8 cellular contexts compared by ENCODE assay signal in the genomic region with DNA sequence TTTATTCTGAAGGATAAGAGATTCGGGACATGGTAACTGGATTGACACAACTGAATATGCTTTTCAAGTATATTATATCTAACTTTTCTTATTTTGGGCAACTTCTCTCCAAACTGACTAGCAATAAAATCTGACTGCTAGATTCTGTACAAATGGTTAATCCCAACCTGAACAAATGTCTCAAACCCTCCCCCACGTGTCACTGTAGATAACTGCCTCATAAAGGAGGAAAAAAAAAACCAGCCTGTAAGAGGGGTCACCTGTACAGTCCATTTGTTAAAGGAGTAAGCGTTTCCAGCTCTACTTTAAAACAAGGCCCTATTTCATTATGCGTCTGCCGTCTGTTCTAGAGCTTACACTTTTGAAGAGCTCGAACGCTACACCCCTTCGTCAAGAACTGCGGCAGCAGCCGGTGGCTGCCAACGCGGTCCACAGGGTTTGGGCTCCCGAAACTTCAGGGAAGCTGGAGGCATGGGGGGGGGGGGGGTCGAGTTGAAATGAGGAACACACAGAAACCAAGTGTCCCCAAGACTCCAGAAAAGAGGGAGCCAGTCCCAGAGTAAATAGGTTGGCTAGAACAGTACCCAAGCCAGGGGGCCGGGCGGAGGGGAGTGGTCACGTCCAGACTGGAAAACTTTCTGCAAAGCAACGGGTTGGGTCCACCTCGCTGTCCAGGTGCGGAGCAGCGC. TPM values are rescaled to one million over a fixed set of nuclear protein-coding genes. Genes with fewer than 3 reads are reported as not detected.
DNase-seq lines count a peak whose midpoint lies in the region; ATAC-seq and TF ChIP-seq lines count a peak whose summit lies in the region.

No MANE protein-coding gene starts in this region.

- intact Hi-C loops in colonic mucosa (cut with DNase I), result loop anchor here (10.0 kb wide), 1 partner anchor 332 kb away; a partner anchor contains a TSS
- intact Hi-C loops in posterior cingulate gyrus (cut with DNase I), result loop anchor here (2.0 to 10.0 kb wide), 2 partner anchors 162 to 360 kb away; no protein-coding TSS in a partner anchor

- no peaks in the 10 kb centered on the region for H3K27me3 Mint-ChIP-seq in type B pancreatic cell

- H3K27ac Mint-ChIP-seq in type B pancreatic cell, result peak overlapping the region; percentile 96

- peak overlapping the region; percentile 91 for H3K4me3 Mint-ChIP-seq in type B pancreatic cell

- peaks cover 13% of the 10 kb centered on the region for H3K36me3 ChIP-seq in NT2/D1 (ENCODE audit: insufficient read depth, insufficient read length, low read length)
- no peaks in the 10 kb centered on the region for H3K36me3 ChIP-seq in colonic mucosa
- no peaks in the 10 kb centered on the region for H3K36me3 ChIP-seq in lung (ENCODE audit: control insufficient read depth in 2 of 2, insufficient read depth in 2 of 2, low read length in 2 of 2)

- H3K27me3 ChIP-seq in NT2/D1 (ENCODE audit: insufficient read depth, insufficient read length) (no peaks in the 10 kb centered on the region), colonic mucosa (no peaks in the 10 kb centered on the region), lung (ENCODE audit: control insufficient read depth, insufficient read depth) (no peaks in the 10 kb centered on the region)

- H3K4me1 ChIP-seq in NT2/D1 (ENCODE audit: insufficient read depth, insufficient read length), result no peaks in the 10 kb centered on the region
- no peaks in the 10 kb centered on the region for H3K4me1 ChIP-seq in colonic mucosa
- peaks cover 0 to 28% of the 10 kb centered on the region in 2 donors for H3K4me1 ChIP-seq in lung (ENCODE audit: control insufficient read depth in 2 of 2, insufficient read depth in 2 of 2, low read length in 2 of 2)

- H3K36me3 Mint-ChIP-seq in type B pancreatic cell, result peaks cover 8% of the 10 kb centered on the region

- H3K9ac ChIP-seq in NT2/D1 (ENCODE audit: insufficient read length, low read depth) (peak overlapping the region; percentile 89), colonic mucosa (ENCODE audit: low read depth in 2 of 2, low read length in 2 of 2) (peak overlapping the region; percentile 87 to 88)

- peaks cover 29% of the 10 kb centered on the region for H3K4me1 Mint-ChIP-seq in type B pancreatic cell (ENCODE audit: unreplicated experiment)

- 4 to 5% methylated on average over 19 to 21 of the region's 21 CpGs for WGBS in lung, 2 donors

- H3K27ac ChIP-seq in colonic mucosa (peak overlapping the region; percentile 95), lung (ENCODE audit: low read depth in 1 of 2, low read length in 1 of 2) (peak overlapping the region; percentile 93 to 99)

- peak; percentile 15 for DNase-seq in AG10803 (ENCODE audit: low read depth)
- DNase-seq in NT2/D1 (ENCODE audit: low read depth, low spot score), result no peak
- no peak for DNase-seq in colonic mucosa
- DNase-seq in lung (ENCODE audit: low spot score), result no peak
- DNase-seq in type B pancreatic cell (ENCODE audit: extremely low spot score, unreplicated experiment), result no peak
- DNase-seq in posterior cingulate gyrus, result no peak

- H3K9me3 ChIP-seq in NT2/D1 (ENCODE audit: insufficient read depth, low read length) (no peaks in the 10 kb centered on the region), colonic mucosa (no peaks in the 10 kb centered on the region), lung (ENCODE audit: control insufficient read depth in 2 of 2, insufficient read depth in 1 of 2, low read length in 1 of 2) (no peaks in the 10 kb centered on the region)

- H3K4me3 ChIP-seq in AG10803 (ENCODE audit: low read length), result peak overlapping the region; percentile 95
- H3K4me3 ChIP-seq in NT2/D1 (ENCODE audit: insufficient read length, low read depth), result peak overlapping the region; percentile 86
- peak overlapping the region; percentile 78 for H3K4me3 ChIP-seq in colonic mucosa
- peak overlapping the region; percentile 98 for H3K4me3 ChIP-seq in lung

- TF ChIP-seq CTCF in AG10803 (conservative IDR thresholded peaks at IDR 0.05; ENCODE audit: low read length) (no peak), colonic mucosa (IDR thresholded peaks at IDR 0.05) (no peak), lung (IDR thresholded peaks at IDR 0.05; ENCODE audit: control extremely low read depth, extremely low read depth) (no peak), type B pancreatic cell (conservative IDR thresholded peaks at IDR 0.05) (no peak)

- no peaks in the 10 kb centered on the region for H3K9me3 Mint-ChIP-seq in type B pancreatic cell

- ATAC-seq in GM18873 (IDR thresholded peaks at IDR 0.05; ENCODE audit: low FRiP score, unreplicated experiment) (peak; percentile 43), HG03095 (IDR thresholded peaks at IDR 0.05; ENCODE audit: unreplicated experiment) (peak; percentile 51), lung (ENCODE audit: insufficient read depth, low FRiP score) (peak; percentile 70)

RNA-seq across cellular contexts. Expression of a gene that starts 0.5 kb away (rescaled TPM):
- 10 to 100 TPM; 43.1 to 46.8 TPM for total RNA-seq in colonic mucosa
- 100 to 1,000 TPM in 1 of 2 donors, 10 to 100 TPM in 1; 39.9 to 101 TPM for total RNA-seq in lung
- 10 to 100 TPM in 1 of 2 donors, 1 to 10 TPM in 1; 5.6 to 14.5 TPM for polyA plus RNA-seq in lung
- 35.7 and 37.2 TPM in 2 replicates for total RNA-seq in type B pancreatic cell (ENCODE audit: low replicate concordance)

RNA-seq across cellular contexts. Expression of a gene that starts 0.6 kb away (rescaled TPM):
- 1 to 10 TPM; 3.7 to 5.7 TPM for total RNA-seq in colonic mucosa
- 10 to 100 TPM in 1 of 2 donors, 1 to 10 TPM in 1; 6.4 to 14.8 TPM for total RNA-seq in lung
- polyA plus RNA-seq in lung, result 1 to 10 TPM; 3.5 TPM
- total RNA-seq in type B pancreatic cell (ENCODE audit: low replicate concordance), result 10.1 and 12.4 TPM in 2 replicates

RNA-seq across cellular contexts. Expression of a gene that starts 16.8 kb away (rescaled TPM):
- 10 to 100 TPM; 63.1 to 71.4 TPM for total RNA-seq in colonic mucosa
- 100 to 1,000 TPM in 1 of 2 donors, 10 to 100 TPM in 1; 49.0 to 109 TPM for total RNA-seq in lung
- polyA plus RNA-seq in lung, result 10 to 100 TPM; 49.9 to 51.0 TPM
- total RNA-seq in type B pancreatic cell (ENCODE audit: low replicate concordance), result 23.0 and 33.9 TPM in 2 replicates
